ENCODE assay signal across 1 cellular context in genomic region chr6:127518212-127518709, GRCh38.
TF ChIP-seq lines count a peak whose summit lies in the region.

No MANE protein-coding gene starts in this region.

TF ChIP-seq in H1, 55 proteins besides CTCF, POLR2A, EP300 and RAD21 (continued from another document):
- TF ChIP-seq, protein P1, sequence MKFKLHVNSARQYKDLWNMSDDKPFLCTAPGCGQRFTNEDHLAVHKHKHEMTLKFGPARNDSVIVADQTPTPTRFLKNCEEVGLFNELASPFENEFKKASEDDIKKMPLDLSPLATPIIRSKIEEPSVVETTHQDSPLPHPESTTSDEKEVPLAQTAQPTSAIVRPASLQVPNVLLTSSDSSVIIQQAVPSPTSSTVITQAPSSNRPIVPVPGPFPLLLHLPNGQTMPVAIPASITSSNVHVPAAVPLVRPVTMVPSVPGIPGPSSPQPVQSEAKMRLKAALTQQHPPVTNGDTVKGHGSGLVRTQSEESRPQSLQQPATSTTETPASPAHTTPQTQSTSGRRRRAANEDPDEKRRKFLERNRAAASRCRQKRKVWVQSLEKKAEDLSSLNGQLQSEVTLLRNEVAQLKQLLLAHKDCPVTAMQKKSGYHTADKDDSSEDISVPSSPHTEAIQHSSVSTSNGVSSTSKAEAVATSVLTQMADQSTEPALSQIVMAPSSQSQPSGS (IDR thresholded peaks at IDR 0.05; ENCODE audit: low read length): no peak
- peak; percentile 81 for TF ChIP-seq SAP30 (IDR thresholded peaks at IDR 0.05; ENCODE audit: insufficient read depth, insufficient replicate concordance, low read length)
- peak; percentile 70 for TF ChIP-seq USF2 (IDR thresholded peaks at IDR 0.05; ENCODE audit: low read length)
- TF ChIP-seq SIRT6 (IDR thresholded peaks at IDR 0.05; ENCODE audit: low read length): no peak
- TF ChIP-seq CBX5 (IDR thresholded peaks at IDR 0.05; ENCODE audit: low read depth, low read length): no peak
- TF ChIP-seq TCF12 (IDR thresholded peaks at IDR 0.05; ENCODE audit: low read depth, low read length): no peak
